9 cellular contexts compared by ENCODE assay signal in genomic region chr16:27364493-27365141, GRCh38. TPM values are rescaled to one million over a fixed set of nuclear protein-coding genes. Genes with fewer than 3 reads are reported as not detected.
DNase-seq lines count a peak whose midpoint lies in the region; ATAC-seq and TF ChIP-seq lines count a peak whose summit lies in the region.
"Had no signal": no experiment of that assay in that cellular context is flagged by ENCODE, and none has a peak within 500 bp of the region (broad histone marks: within the 10 kb centered on the region; RNA-seq: fewer than 3 reads in every experiment).

No MANE protein-coding gene starts in this region.

- H3K9me2 ChIP-seq in PC-9 (ENCODE audit: insufficient read depth), result no peaks in the 10 kb centered on the region

- H3K4me2 ChIP-seq in PC-9, result peak overlapping the region; percentile 42

- no peaks in the 10 kb centered on the region for H3K9me3 ChIP-seq in PC-9 (ENCODE audit: insufficient read depth, low read depth)

- H3K27me3 Mint-ChIP-seq in activated CD4-positive, alpha-beta T cell treated with anti-CD3 and anti-CD28 coated beads for 36 hours, result no peaks in the 10 kb centered on the region

- CTCF ChIA-PET in activated CD4-positive, alpha-beta T cell treated with anti-CD3 and anti-CD28 coated beads for 36 hours (lab: Charles Lee), result interaction anchor here (0.7 to 6.6 kb wide), 7 partner anchors 10 to 212 kb away, joined by 3 to 61 read pairs (median 5); no protein-coding TSS in a partner anchor
- CTCF ChIA-PET in PC-9 (lab: Charles Lee), result interaction anchor here (4.1 kb wide), 1 partner anchor 130 kb away, joined by 34 read pairs; no protein-coding TSS in a partner anchor

- H3K36me3 Mint-ChIP-seq in activated CD4-positive, alpha-beta T cell treated with anti-CD3 and anti-CD28 coated beads for 36 hours (ENCODE audit: low read depth), result peaks cover 65% of the 10 kb centered on the region

- TF ChIP-seq CTCF in PC-9 (conservative IDR thresholded peaks at IDR 0.05) (no peak), epithelial cell of esophagus (IDR thresholded peaks at IDR 0.05; ENCODE audit: insufficient read depth, low read depth, low read length, missing control alignments) (no peak)

- H3K4me1 ChIP-seq in PC-9 (replicated peaks; ENCODE audit: insufficient read depth), result peaks cover 36% of the 10 kb centered on the region
- peaks cover 4% of the 10 kb centered on the region for H3K4me1 ChIP-seq in rectal smooth muscle tissue (ENCODE audit: control insufficient read depth, insufficient read depth, low read length)

- DNase-seq in activated CD4-positive, alpha-beta T cell treated with anti-CD3 and anti-CD28 coated beads for 36 hours, result peak; percentile 54
- DNase-seq in activated CD4-positive, alpha-beta T cell treated with anti-CD3 and anti-CD28 coated beads, Interleukin-2, amount 50 U/mL, for 1 hour, result no peak
- DNase-seq in PC-9 (peak; percentile 51 to 86), epithelial cell of esophagus (ENCODE audit: low read depth) (peak; percentile 88), NCI-H1417 treated with DMSO at 0.1 percent for 48 hours (lab: John Stamatoyannopoulos, UW) (no peak), NCI-H2107 treated with DMSO at 0.1 percent for 48 hours (lab: John Stamatoyannopoulos, UW; ENCODE audit: unreplicated experiment) (no peak), NCI-H526 treated with DMSO at 0.1 percent for 48 hours (lab: John Stamatoyannopoulos, UW) (no peak)

- no peak overlapping the region for H3K4me3 ChIP-seq in PC-9
- no peak overlapping the region for H3K4me3 ChIP-seq in epithelial cell of esophagus (ENCODE audit: low read length)
- no peak overlapping the region for H3K4me3 ChIP-seq in rectal smooth muscle tissue (ENCODE audit: low read length)

- H3F3A ChIP-seq in PC-9 (ENCODE audit: insufficient read depth, low read depth), result peaks cover 26% of the 10 kb centered on the region

- ATAC-seq in activated CD4-positive, alpha-beta T cell treated with anti-CD3 and anti-CD28 coated beads for 36 hours, result no peak

- H3K79me2 ChIP-seq in PC-9 (ENCODE audit: low read depth), result no peaks in the 10 kb centered on the region

- H3K4me1 Mint-ChIP-seq in activated CD4-positive, alpha-beta T cell treated with anti-CD3 and anti-CD28 coated beads for 36 hours, result peaks cover 71% of the 10 kb centered on the region

- POLR2A ChIA-PET in activated CD4-positive, alpha-beta T cell treated with anti-CD3 and anti-CD28 coated beads for 36 hours (lab: Charles Lee), result interaction anchor here (0.6 to 4.1 kb wide), 5 partner anchors 14 to 127 kb away, joined by 3 to 103 read pairs (median 11); partner anchors contain the start of gene IL21R
- POLR2A ChIA-PET in PC-9 (lab: Charles Lee; ENCODE audit: unreplicated experiment), result interaction anchor here (0.6 kb wide), 1 partner anchor 1447 kb away, joined by 5 read pairs; no protein-coding TSS in a partner anchor

- no peak overlapping the region for H3K9ac ChIP-seq in rectal smooth muscle tissue (ENCODE audit: low read length)

- H3K4me3 Mint-ChIP-seq in activated CD4-positive, alpha-beta T cell treated with anti-CD3 and anti-CD28 coated beads for 36 hours, result no peak overlapping the region

- BruUV-seq in PC-9 (replicated peaks; lab: Mats Ljungman, UMichigan), result TSS peak; percentile 93

- H3K9me3 Mint-ChIP-seq in activated CD4-positive, alpha-beta T cell treated with anti-CD3 and anti-CD28 coated beads for 36 hours (ENCODE audit: low read depth), result peaks cover 2% of the 10 kb centered on the region

- H2AFZ ChIP-seq in PC-9, result no peak overlapping the region

- H3K36me3 ChIP-seq in PC-9 (ENCODE audit: low read depth) (peaks cover 10% of the 10 kb centered on the region; the same call in 1 of the 2 replicates), rectal smooth muscle tissue (ENCODE audit: control insufficient read depth, insufficient read depth, low read length) (peaks cover 27% of the 10 kb centered on the region)

- intact Hi-C loops in activated CD4-positive, alpha-beta T cell treated with anti-CD3 and anti-CD28 coated beads for 36 hours (cut with DNase I, micrococcal nuclease), result loop anchor here in 1 of 2 experiments (5.0 kb wide), 1 partner anchor 92 kb away; no protein-coding TSS in a partner anchor
- intact Hi-C loops in PC-9 (cut with micrococcal nuclease; ENCODE audit: unreplicated experiment), result loop anchor here (1.0 to 2.0 kb wide), 3 partner anchors 37 to 210 kb away; no protein-coding TSS in a partner anchor

- H4K20me1 ChIP-seq in PC-9 (ENCODE audit: insufficient read depth), result no peaks in the 10 kb centered on the region

- H3K27ac ChIP-seq in PC-9, result peak overlapping the region; percentile 87
- peak overlapping the region; percentile 34 for H3K27ac ChIP-seq in rectal smooth muscle tissue (ENCODE audit: low read depth, low read length)
- H3K27ac ChIP-seq: HL-60 had no signal

- peak overlapping the region; percentile 92 for H3K27ac Mint-ChIP-seq in activated CD4-positive, alpha-beta T cell treated with anti-CD3 and anti-CD28 coated beads for 36 hours

- H3K27me3 ChIP-seq in PC-9 (ENCODE audit: insufficient read depth, low read depth), result no peaks in the 10 kb centered on the region
- no peaks in the 10 kb centered on the region for H3K27me3 ChIP-seq in rectal smooth muscle tissue (ENCODE audit: control insufficient read depth, insufficient read depth, low read length)

RNA-seq across cellular contexts. Expression of gene IL21R, which starts 37.4 kb away (rescaled TPM):
- 10 to 100 TPM; 61.8 to 73.5 TPM for total RNA-seq in activated CD4-positive, alpha-beta T cell treated with anti-CD3 and anti-CD28 coated beads for 36 hours
- total RNA-seq in PC-9 (2021), result 0.35 and 3.8 TPM in 2 replicates

RNA-seq across cellular contexts. Expression of gene IL4R, which starts 50.8 kb away (rescaled TPM):
- 100 to 1,000 TPM; 185 to 229 TPM for total RNA-seq in activated CD4-positive, alpha-beta T cell treated with anti-CD3 and anti-CD28 coated beads for 36 hours
- total RNA-seq in PC-9 (2021), result 65.3 and 76.5 TPM in 2 replicates

Comparison
In these comparisons a context has a peak if more than half of its experiments do, and no peak if none do; other contexts are left out.
1. DNase-seq: peak in activated CD4-positive, alpha-beta T cell treated with anti-CD3 and anti-CD28 coated beads for 36 hours (single experiment), PC-9 (2 of 2) and epithelial cell of esophagus (single experiment); none in activated CD4-positive, alpha-beta T cell treated with anti-CD3 and anti-CD28 coated beads, Interleukin-2, amount 50 U/mL, for 1 hour (single experiment), NCI-H1417 treated with DMSO at 0.1 percent for 48 hours (single experiment), NCI-H2107 treated with DMSO at 0.1 percent for 48 hours (single experiment) and NCI-H526 treated with DMSO at 0.1 percent for 48 hours (single experiment).
2. RNA of gene IL21R, which starts 37.4 kb away (total RNA-seq): 61.8 to 73.5 TPM in activated CD4-positive, alpha-beta T cell treated with anti-CD3 and anti-CD28 coated beads for 36 hours; 0.35 to 3.8 TPM in PC-9; every median in the first group is over 10 times any median in the second.